15 cellular contexts compared by ENCODE assay signal in genomic region chrX:132267392-132267791, GRCh38.
"Had no signal": no experiment of that assay in that cellular context is flagged by ENCODE, and none has a peak within 500 bp of the region (broad histone marks: within the 10 kb centered on the region; RNA-seq: fewer than 3 reads in every experiment).

No MANE protein-coding gene starts in this region.

- FAIRE-seq: urothelium cell line had no signal

- DNase-seq: dermis blood vessel endothelial cell; esophagus squamous epithelium; glutamatergic neuron; islet precursor cell; left lung; lower lobe of right lung; natural killer cell; posterior cingulate gyrus; stimulated activated CD4-positive, alpha-beta T cell treated with anti-CD3 and anti-CD28 coated beads, Interleukin-12 subunit alpha, Interleukin-12 subunit beta, amount 100 ng/mL, for 4 hours; stimulated activated naive CD4-positive, alpha-beta T cell treated with Interleukin-2 at 50 U/mL for 16 hours had no signal

- H3K9me3 Mint-ChIP-seq: natural killer cell, neural crest cell had no signal

- H3K27me3 Mint-ChIP-seq: memory B cell had no signal

- H3K4me1 ChIP-seq: gastroesophageal sphincter, left lung, lower lobe of right lung had no signal

- H3K9me3 ChIP-seq: esophagus squamous epithelium, gastroesophageal sphincter, left lung, lower lobe of right lung had no signal

- H3K4me3 Mint-ChIP-seq: memory B cell, mesothelial cell of epicardium, natural killer cell, neural crest cell had no signal

- H3K4me1 Mint-ChIP-seq: memory B cell, natural killer cell, neural crest cell had no signal

- H3K36me3 Mint-ChIP-seq: natural killer cell had no signal

- H3K36me3 ChIP-seq: esophagus squamous epithelium, gastroesophageal sphincter, left lung, lower lobe of right lung had no signal

- H3K27ac Mint-ChIP-seq: memory B cell, mesothelial cell of epicardium, natural killer cell had no signal

- H3K4me3 ChIP-seq: esophagus squamous epithelium, gastroesophageal sphincter, left lung, lower lobe of right lung had no signal

- H3K27ac ChIP-seq: esophagus squamous epithelium, gastroesophageal sphincter, left lung, lower lobe of right lung had no signal

- H3K27me3 ChIP-seq: esophagus squamous epithelium, gastroesophageal sphincter, left lung had no signal
